ENCODE assay signal across 14 cellular contexts in genomic region chr6:111738631-111739030, GRCh38.
DNase-seq lines count a peak whose midpoint lies in the region; ATAC-seq and TF ChIP-seq lines count a peak whose summit lies in the region.
"Had no signal": no experiment of that assay in that cellular context is flagged by ENCODE, and none has a peak within 500 bp of the region (broad histone marks: within the 10 kb centered on the region; RNA-seq: fewer than 3 reads in every experiment).

No MANE protein-coding gene starts in this region.

- H3K4me2 ChIP-seq in BLaER1 = peak overlapping the region; percentile 83

- no peak for ATAC-seq in CD4-positive, CD25-positive, alpha-beta regulatory T cell (ENCODE audit: low read depth in 2 of 2)
- ATAC-seq in activated CD8-positive, alpha-beta T cell treated with anti-CD3 and anti-CD28 coated beads for 36 hours = no peak
- ATAC-seq in naive thymus-derived CD4-positive, alpha-beta T cell = no peak
- no peak for ATAC-seq in activated CD4-positive, CD25-positive, alpha-beta regulatory T cell treated with anti-CD3 and anti-CD28 coated beads, Interleukin-2, amount 50 U/mL, for 24 hours
- ATAC-seq: Panc1 had no signal

- peaks cover 0 to 3% (median 0%) of the 10 kb centered on the region in 7 donors for H3K9me3 Mint-ChIP-seq in CD4-positive, CD25-positive, alpha-beta regulatory T cell
- peaks cover 4% of the 10 kb centered on the region for H3K9me3 Mint-ChIP-seq in activated CD8-positive, alpha-beta T cell treated with anti-CD3 and anti-CD28 coated beads for 36 hours
- H3K9me3 Mint-ChIP-seq in naive thymus-derived CD4-positive, alpha-beta T cell = peaks cover 0 to 5% (median 0%) of the 10 kb centered on the region in 11 donors

- H3K9me3 ChIP-seq in BLaER1 = peaks cover 12% of the 10 kb centered on the region
- H3K9me3 ChIP-seq in CD4-positive, CD25-positive, alpha-beta regulatory T cell (ENCODE audit: control insufficient read depth in 2 of 2, low read length in 2 of 2) = peaks cover 0 to under 1% of the 10 kb centered on the region in 2 experiments
- no peaks in the 10 kb centered on the region for H3K9me3 ChIP-seq in naive thymus-derived CD4-positive, alpha-beta T cell (ENCODE audit: control insufficient read depth in 2 of 3, low read length in 3 of 3)

- H4K20me1 ChIP-seq in BLaER1 = no peaks in the 10 kb centered on the region; the same call in 1 of the 2 replicates

- DNase-seq in CD4-positive, CD25-positive, alpha-beta regulatory T cell = no peak
- no peak for DNase-seq in activated CD8-positive, alpha-beta T cell treated with anti-CD3 and anti-CD28 coated beads for 36 hours
- no peak for DNase-seq in naive thymus-derived CD4-positive, alpha-beta T cell
- DNase-seq in DMS153 (lab: John Stamatoyannopoulos, UW) (no peak), putamen (ENCODE audit: low spot score) (no peak), T1000 (lab: John Stamatoyannopoulos, UW) (no peak)
- DNase-seq: activated CD4-positive, alpha-beta T cell treated with anti-CD3 and anti-CD28 coated beads for 1 hour; dorsolateral prefrontal cortex; kidney; NCI-H1417; NCI-H69 had no signal

- H3K4me1 Mint-ChIP-seq in CD4-positive, CD25-positive, alpha-beta regulatory T cell = peaks cover 37 to 97% (median 86%) of the 10 kb centered on the region in 4 donors
- H3K4me1 Mint-ChIP-seq in activated CD8-positive, alpha-beta T cell treated with anti-CD3 and anti-CD28 coated beads for 36 hours (ENCODE audit: low read depth) = peaks cover 92% of the 10 kb centered on the region
- H3K4me1 Mint-ChIP-seq in naive thymus-derived CD4-positive, alpha-beta T cell = peaks cover 59 to 97% (median 94%) of the 10 kb centered on the region in 7 donors

- H3K36me3 Mint-ChIP-seq in CD4-positive, CD25-positive, alpha-beta regulatory T cell = peaks cover 57% of the 10 kb centered on the region
- H3K36me3 Mint-ChIP-seq in activated CD8-positive, alpha-beta T cell treated with anti-CD3 and anti-CD28 coated beads for 36 hours (ENCODE audit: low read depth) = peaks cover 93% of the 10 kb centered on the region
- peaks cover 11 to 78% (median 54%) of the 10 kb centered on the region in 5 donors for H3K36me3 Mint-ChIP-seq in naive thymus-derived CD4-positive, alpha-beta T cell

- H3K4me3 ChIP-seq in BLaER1 = no peak overlapping the region
- peak overlapping the region; percentile 49 for H3K4me3 ChIP-seq in CD4-positive, CD25-positive, alpha-beta regulatory T cell (ENCODE audit: low read depth, low read length)
- H3K4me3 ChIP-seq in naive thymus-derived CD4-positive, alpha-beta T cell (ENCODE audit: low read length) = no peak overlapping the region
- H3K4me3 ChIP-seq: dorsolateral prefrontal cortex had no signal

- no peak for TF ChIP-seq CTCF in activated CD8-positive, alpha-beta T cell treated with anti-CD3 and anti-CD28 coated beads for 36 hours (IDR thresholded peaks at IDR 0.05)

- intact Hi-C loops in activated CD8-positive, alpha-beta T cell treated with anti-CD3 and anti-CD28 coated beads for 36 hours (cut with micrococcal nuclease) = no loop called here
- intact Hi-C loops in naive thymus-derived CD4-positive, alpha-beta T cell (cut with micrococcal nuclease) = no loop called here

- H3K27me3 Mint-ChIP-seq in CD4-positive, CD25-positive, alpha-beta regulatory T cell = no peaks in the 10 kb centered on the region
- no peaks in the 10 kb centered on the region for H3K27me3 Mint-ChIP-seq in activated CD8-positive, alpha-beta T cell treated with anti-CD3 and anti-CD28 coated beads for 36 hours
- H3K27me3 Mint-ChIP-seq in naive thymus-derived CD4-positive, alpha-beta T cell = no peaks in the 10 kb centered on the region

- H3K27ac ChIP-seq in BLaER1 = peak overlapping the region; percentile 31; the same call in 1 of the 2 replicates
- H3K27ac ChIP-seq in CD4-positive, CD25-positive, alpha-beta regulatory T cell (ENCODE audit: insufficient read depth, low read length, poor library complexity, severe bottlenecking) = peak overlapping the region; percentile 60
- peak overlapping the region; percentile 12 for H3K27ac ChIP-seq in naive thymus-derived CD4-positive, alpha-beta T cell (ENCODE audit: low read depth, low read length)

- H3K27me3 ChIP-seq in BLaER1 = no peaks in the 10 kb centered on the region
- no peaks in the 10 kb centered on the region for H3K27me3 ChIP-seq in CD4-positive, CD25-positive, alpha-beta regulatory T cell (ENCODE audit: control insufficient read depth, insufficient read depth, low read length)
- no peaks in the 10 kb centered on the region for H3K27me3 ChIP-seq in naive thymus-derived CD4-positive, alpha-beta T cell (ENCODE audit: control insufficient read depth in 2 of 2, insufficient read depth in 2 of 2, low read length in 2 of 2)
- H3K27me3 ChIP-seq: dorsolateral prefrontal cortex had no signal

- peaks cover 34% of the 10 kb centered on the region for H3K36me3 ChIP-seq in BLaER1
- H3K36me3 ChIP-seq in CD4-positive, CD25-positive, alpha-beta regulatory T cell (ENCODE audit: control insufficient read depth, insufficient read depth, low read length) = peaks cover 42% of the 10 kb centered on the region
- peaks cover 0 to 9% (median 5%) of the 10 kb centered on the region in 3 experiments for H3K36me3 ChIP-seq in naive thymus-derived CD4-positive, alpha-beta T cell (ENCODE audit: control insufficient read depth in 2 of 3, insufficient read depth in 3 of 3, low read length in 3 of 3)

- peak overlapping the region; percentile 89 to 96 (median 94) for H3K27ac Mint-ChIP-seq in CD4-positive, CD25-positive, alpha-beta regulatory T cell
- H3K27ac Mint-ChIP-seq in activated CD8-positive, alpha-beta T cell treated with anti-CD3 and anti-CD28 coated beads for 36 hours = peak overlapping the region; percentile 69
- peak overlapping the region; percentile 76 to 96 (median 89) for H3K27ac Mint-ChIP-seq in naive thymus-derived CD4-positive, alpha-beta T cell

- H3K4me3 Mint-ChIP-seq in CD4-positive, CD25-positive, alpha-beta regulatory T cell = peak overlapping the region; percentile 19 to 64 (median 44)
- H3K4me3 Mint-ChIP-seq in activated CD8-positive, alpha-beta T cell treated with anti-CD3 and anti-CD28 coated beads for 36 hours = no peak overlapping the region
- peak overlapping the region in 9 of 10 donors; percentile 25 to 69 (median 46) for H3K4me3 Mint-ChIP-seq in naive thymus-derived CD4-positive, alpha-beta T cell

- POLR2A ChIA-PET in activated CD8-positive, alpha-beta T cell treated with anti-CD3 and anti-CD28 coated beads for 36 hours (lab: Charles Lee) = interaction anchor here (3.2 kb wide), 1 partner anchor 9 kb away, joined by 11 read pairs; no protein-coding TSS in a partner anchor
- POLR2A ChIA-PET in naive thymus-derived CD4-positive, alpha-beta T cell (lab: Charles Lee) = interaction anchor here (0.7 to 1.6 kb wide), 3 partner anchors 11 to 314 kb away, joined by 3 to 4 read pairs (median 3); no protein-coding TSS in a partner anchor

- no peak overlapping the region for H3K9ac ChIP-seq in BLaER1

- CTCF ChIA-PET in activated CD8-positive, alpha-beta T cell treated with anti-CD3 and anti-CD28 coated beads for 36 hours (lab: Charles Lee) = interaction anchor here (1.2 to 5.9 kb wide), 2 partner anchors 16 to 29 kb away, joined by 3 to 30 read pairs; no protein-coding TSS in a partner anchor
- CTCF ChIA-PET in naive thymus-derived CD4-positive, alpha-beta T cell (lab: Charles Lee) = interaction anchor here (0.6 kb wide), 1 partner anchor 15 kb away, joined by 8 read pairs; no protein-coding TSS in a partner anchor

- peaks cover 93% of the 10 kb centered on the region for H3K4me1 ChIP-seq in BLaER1
- peaks cover 73% of the 10 kb centered on the region for H3K4me1 ChIP-seq in CD4-positive, CD25-positive, alpha-beta regulatory T cell (ENCODE audit: control insufficient read depth, insufficient read depth, low read length, poor library complexity, severe bottlenecking)
- peaks cover 67 to 90% of the 10 kb centered on the region in 2 donors for H3K4me1 ChIP-seq in naive thymus-derived CD4-positive, alpha-beta T cell (ENCODE audit: control insufficient read depth in 2 of 2, insufficient read depth in 2 of 2, low read length in 2 of 2)
